1 cellular context compared by ENCODE assay signal in the genomic region with DNA sequence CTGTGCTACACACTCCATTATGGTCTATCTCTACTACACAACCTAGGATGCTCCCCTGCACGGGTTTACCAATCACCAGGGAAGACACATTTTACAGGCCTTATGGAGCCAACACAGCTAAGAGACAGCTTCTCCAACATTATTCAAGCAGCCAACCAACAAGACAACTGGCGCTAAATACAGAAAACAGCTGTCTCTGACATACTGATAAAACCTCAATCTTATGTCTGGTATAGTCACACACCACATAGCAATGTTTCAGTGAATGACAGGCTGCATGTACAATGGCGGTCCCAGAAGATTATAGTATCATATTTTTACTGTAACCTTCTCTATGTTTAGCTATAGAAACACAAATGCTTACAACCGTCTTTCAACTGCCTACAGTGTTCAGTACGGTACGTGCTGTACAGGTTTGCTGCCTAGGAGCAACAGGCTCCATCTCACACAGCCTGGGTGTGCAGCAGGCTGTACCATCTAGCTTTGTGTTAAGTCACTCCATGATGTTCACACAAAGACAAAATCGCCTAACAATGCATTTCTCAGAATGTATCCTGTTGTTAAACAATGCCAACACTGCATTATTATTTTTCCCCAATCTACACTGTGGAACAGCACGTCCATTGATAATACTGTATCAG.
TF ChIP-seq lines count a peak whose summit lies in the region.

No MANE protein-coding gene starts in this region.

TF ChIP-seq in WTC11, 78 proteins besides CTCF, POLR2A, EP300 and RAD21 (continued from another document):
- TF ChIP-seq, protein P1, sequence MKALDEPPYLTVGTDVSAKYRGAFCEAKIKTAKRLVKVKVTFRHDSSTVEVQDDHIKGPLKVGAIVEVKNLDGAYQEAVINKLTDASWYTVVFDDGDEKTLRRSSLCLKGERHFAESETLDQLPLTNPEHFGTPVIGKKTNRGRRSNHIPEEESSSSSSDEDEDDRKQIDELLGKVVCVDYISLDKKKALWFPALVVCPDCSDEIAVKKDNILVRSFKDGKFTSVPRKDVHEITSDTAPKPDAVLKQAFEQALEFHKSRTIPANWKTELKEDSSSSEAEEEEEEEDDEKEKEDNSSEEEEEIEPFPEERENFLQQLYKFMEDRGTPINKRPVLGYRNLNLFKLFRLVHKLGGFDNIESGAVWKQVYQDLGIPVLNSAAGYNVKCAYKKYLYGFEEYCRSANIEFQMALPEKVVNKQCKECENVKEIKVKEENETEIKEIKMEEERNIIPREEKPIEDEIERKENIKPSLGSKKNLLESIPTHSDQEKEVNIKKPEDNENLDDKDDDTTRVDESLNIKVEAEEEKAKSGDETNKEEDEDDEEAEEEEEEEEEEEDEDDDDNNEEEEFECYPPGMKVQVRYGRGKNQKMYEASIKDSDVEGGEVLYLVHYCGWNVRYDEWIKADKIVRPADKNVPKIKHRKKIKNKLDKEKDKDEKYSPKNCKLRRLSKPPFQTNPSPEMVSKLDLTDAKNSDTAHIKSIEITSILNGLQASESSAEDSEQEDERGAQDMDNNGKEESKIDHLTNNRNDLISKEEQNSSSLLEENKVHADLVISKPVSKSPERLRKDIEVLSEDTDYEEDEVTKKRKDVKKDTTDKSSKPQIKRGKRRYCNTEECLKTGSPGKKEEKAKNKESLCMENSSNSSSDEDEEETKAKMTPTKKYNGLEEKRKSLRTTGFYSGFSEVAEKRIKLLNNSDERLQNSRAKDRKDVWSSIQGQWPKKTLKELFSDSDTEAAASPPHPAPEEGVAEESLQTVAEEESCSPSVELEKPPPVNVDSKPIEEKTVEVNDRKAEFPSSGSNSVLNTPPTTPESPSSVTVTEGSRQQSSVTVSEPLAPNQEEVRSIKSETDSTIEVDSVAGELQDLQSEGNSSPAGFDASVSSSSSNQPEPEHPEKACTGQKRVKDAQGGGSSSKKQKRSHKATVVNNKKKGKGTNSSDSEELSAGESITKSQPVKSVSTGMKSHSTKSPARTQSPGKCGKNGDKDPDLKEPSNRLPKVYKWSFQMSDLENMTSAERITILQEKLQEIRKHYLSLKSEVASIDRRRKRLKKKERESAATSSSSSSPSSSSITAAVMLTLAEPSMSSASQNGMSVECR (CRISPR knock-in tag; IDR thresholded peaks at IDR 0.05; ENCODE audit: borderline replicate concordance), result no peak
- TF ChIP-seq, protein P2, sequence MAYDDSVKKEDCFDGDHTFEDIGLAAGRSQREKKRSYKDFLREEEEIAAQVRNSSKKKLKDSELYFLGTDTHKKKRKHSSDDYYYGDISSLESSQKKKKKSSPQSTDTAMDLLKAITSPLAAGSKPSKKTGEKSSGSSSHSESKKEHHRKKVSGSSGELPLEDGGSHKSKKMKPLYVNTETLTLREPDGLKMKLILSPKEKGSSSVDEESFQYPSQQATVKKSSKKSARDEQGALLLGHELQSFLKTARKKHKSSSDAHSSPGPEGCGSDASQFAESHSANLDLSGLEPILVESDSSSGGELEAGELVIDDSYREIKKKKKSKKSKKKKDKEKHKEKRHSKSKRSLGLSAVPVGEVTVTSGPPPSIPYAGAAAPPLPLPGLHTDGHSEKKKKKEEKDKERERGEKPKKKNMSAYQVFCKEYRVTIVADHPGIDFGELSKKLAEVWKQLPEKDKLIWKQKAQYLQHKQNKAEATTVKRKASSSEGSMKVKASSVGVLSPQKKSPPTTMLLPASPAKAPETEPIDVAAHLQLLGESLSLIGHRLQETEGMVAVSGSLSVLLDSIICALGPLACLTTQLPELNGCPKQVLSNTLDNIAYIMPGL (CRISPR knock-in tag; IDR thresholded peaks at IDR 0.05), result no peak
- TF ChIP-seq ZNF121 (CRISPR knock-in tag; IDR thresholded peaks at IDR 0.05) (no peak), NFYB (CRISPR knock-in tag; conservative IDR thresholded peaks at IDR 0.05; ENCODE audit: low read depth) (no peak)
- TF ChIP-seq, protein P3, sequence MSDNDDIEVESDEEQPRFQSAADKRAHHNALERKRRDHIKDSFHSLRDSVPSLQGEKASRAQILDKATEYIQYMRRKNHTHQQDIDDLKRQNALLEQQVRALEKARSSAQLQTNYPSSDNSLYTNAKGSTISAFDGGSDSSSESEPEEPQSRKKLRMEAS (CRISPR knock-in tag; IDR thresholded peaks at IDR 0.05), result no peak
